8 cellular contexts compared by ENCODE assay signal in the genomic region with DNA sequence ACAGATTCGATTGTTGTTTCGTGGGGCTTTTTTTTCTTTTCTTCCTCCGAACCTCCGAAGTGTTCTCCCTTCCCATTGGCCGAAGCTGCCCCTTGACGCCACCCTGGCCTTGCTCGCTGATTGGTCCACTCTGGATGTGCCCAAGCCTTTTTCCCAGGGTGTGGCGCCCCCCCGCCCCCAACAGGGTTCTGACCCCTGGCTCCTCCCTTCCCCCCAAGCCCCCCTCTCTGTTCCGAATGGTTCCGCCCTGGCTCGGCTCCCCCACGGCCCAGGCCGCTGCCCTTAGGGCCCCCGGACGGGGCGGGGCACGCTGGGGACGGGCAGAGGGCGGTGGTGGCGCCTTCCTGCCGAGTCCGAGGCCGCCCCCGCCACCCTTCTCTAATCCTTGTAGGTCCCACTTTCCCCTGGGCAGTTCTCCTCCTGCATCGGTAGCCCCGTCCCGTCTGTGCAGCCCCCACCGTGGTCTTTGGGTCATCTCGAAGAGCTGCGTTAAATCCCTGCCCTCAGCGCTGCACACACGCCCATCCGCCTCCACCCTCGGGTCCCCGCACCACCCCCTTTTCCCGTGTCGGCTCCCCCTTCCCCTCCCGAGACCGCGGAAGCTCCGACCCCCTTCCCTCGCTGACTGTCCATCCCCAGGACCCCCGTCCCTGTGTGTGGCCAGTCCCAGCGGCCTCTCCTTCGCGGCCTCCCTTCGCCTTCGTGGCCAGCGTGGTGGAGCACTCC. TPM values are rescaled to one million over a fixed set of nuclear protein-coding genes. Genes with fewer than 3 reads are reported as not detected.
DNase-seq lines count a peak whose midpoint lies in the region; ATAC-seq and TF ChIP-seq lines count a peak whose summit lies in the region.

No MANE protein-coding gene starts in this region.

- H3K27ac Mint-ChIP-seq in activated CD4-positive, alpha-beta T cell treated with anti-CD3 and anti-CD28 coated beads, Interleukin-2, amount 10 ng/mL, durations not matched to agents 7 days and 5 days: peak overlapping the region; percentile 89

- peak; percentile 15 for TF ChIP-seq POLR2A in right lobe of liver (IDR thresholded peaks at IDR 0.05)

- POLR2A ChIA-PET in activated CD4-positive, alpha-beta T cell treated with anti-CD3 and anti-CD28 coated beads, Interleukin-2, amount 10 ng/mL, durations not matched to agents 7 days and 5 days (lab: Charles Lee): interaction anchor here (0.9 kb wide), 1 partner anchor 152 kb away, joined by 4 read pairs; the partner anchor contains the start of gene SASH3

- H3K4me3 ChIP-seq in duodenal mucosa (ENCODE audit: low read depth in 1 of 2, low read length in 2 of 2): peak overlapping the region; percentile 66 to 75
- peak overlapping the region; percentile 33 to 49 (median 48) for H3K4me3 ChIP-seq in right lobe of liver

- intact Hi-C loops in right lobe of liver (cut with DNase I): no loop called here

- no peaks in the 10 kb centered on the region for H3K9me3 ChIP-seq in duodenal mucosa (ENCODE audit: control insufficient read depth in 1 of 2, low read length in 2 of 2)
- H3K9me3 ChIP-seq in right lobe of liver: no peaks in the 10 kb centered on the region

- H3K4me1 ChIP-seq in duodenal mucosa (ENCODE audit: control insufficient read depth in 1 of 2, insufficient read depth in 2 of 2, low read length in 2 of 2): no peaks in the 10 kb centered on the region
- no peaks in the 10 kb centered on the region for H3K4me1 ChIP-seq in right lobe of liver

- peaks cover 6% of the 10 kb centered on the region for H3K4me1 Mint-ChIP-seq in activated CD4-positive, alpha-beta T cell treated with anti-CD3 and anti-CD28 coated beads, Interleukin-2, amount 10 ng/mL, durations not matched to agents 7 days and 5 days

- in situ Hi-C loops in ACHN (cut with HindIII; ENCODE audit: low pct_ligation_motif_present, low pct_unique_long_range_greater_than_20kb, low sequenced_read_pairs): no loop called here

- H3K9ac ChIP-seq in duodenal mucosa (ENCODE audit: low read depth in 1 of 2, low read length in 2 of 2): peak overlapping the region; percentile 54 to 81

- peaks cover 4% of the 10 kb centered on the region for H3K36me3 Mint-ChIP-seq in activated CD4-positive, alpha-beta T cell treated with anti-CD3 and anti-CD28 coated beads, Interleukin-2, amount 10 ng/mL, durations not matched to agents 7 days and 5 days (ENCODE audit: low read depth)

- WGBS in right lobe of liver (ENCODE audit: insufficient coverage, low coverage, low lambda C conversion rate, missing lambda C conversion rate): 32% methylated on average over 21 of the region's 50 CpGs

- H3K27ac ChIP-seq in duodenal mucosa (ENCODE audit: low read depth, low read length) (peak overlapping the region; percentile 81), right lobe of liver (peak overlapping the region; percentile 15 to 63 (median 51))

- ATAC-seq in GM18511 (IDR thresholded peaks at IDR 0.05; ENCODE audit: unreplicated experiment) (peak; percentile 73), HG03039 (IDR thresholded peaks at IDR 0.05; ENCODE audit: unreplicated experiment) (peak; percentile 48), right lobe of liver (peak; percentile 83 to 86 (median 84))

- H3K4me3 Mint-ChIP-seq in activated CD4-positive, alpha-beta T cell treated with anti-CD3 and anti-CD28 coated beads, Interleukin-2, amount 10 ng/mL, durations not matched to agents 7 days and 5 days: peak overlapping the region; percentile 73

- TF ChIP-seq CTCF in right lobe of liver (IDR thresholded peaks at IDR 0.05): no peak

- no peaks in the 10 kb centered on the region for H3K9me3 Mint-ChIP-seq in activated CD4-positive, alpha-beta T cell treated with anti-CD3 and anti-CD28 coated beads, Interleukin-2, amount 10 ng/mL, durations not matched to agents 7 days and 5 days

- H3K36me3 ChIP-seq in duodenal mucosa (ENCODE audit: control insufficient read depth in 1 of 2, insufficient read depth in 2 of 2, low read length in 2 of 2): peaks cover 7 to 15% of the 10 kb centered on the region in 2 donors
- no peaks in the 10 kb centered on the region for H3K36me3 ChIP-seq in right lobe of liver

- H3K27me3 Mint-ChIP-seq in activated CD4-positive, alpha-beta T cell treated with anti-CD3 and anti-CD28 coated beads, Interleukin-2, amount 10 ng/mL, durations not matched to agents 7 days and 5 days: peaks cover 10% of the 10 kb centered on the region

- H3K27me3 ChIP-seq in duodenal mucosa (ENCODE audit: control insufficient read depth in 1 of 2, insufficient read depth in 2 of 2, low read length in 2 of 2) (no peaks in the 10 kb centered on the region), right lobe of liver (no peaks in the 10 kb centered on the region)

- DNase-seq in ACHN (peak; percentile 84), NCI-H2171 treated with DMSO at 0.1 percent for 48 hours (lab: John Stamatoyannopoulos, UW) (peak; percentile 82), right lobe of liver (peak; percentile 84 to 87 (median 87))
- DNase-seq in activated CD4-positive, alpha-beta T cell treated with anti-CD3 and anti-CD28 coated beads, Interleukin-2, amount 10 ng/mL, durations not matched to agents 7 days and 5 days: peak; percentile 71
- DNase-seq in stimulated activated CD4-positive, alpha-beta T cell treated with anti-CD3 and anti-CD28 coated beads, Interleukin-4, amount 100 ng/mL, for 1 hour: peak; percentile 38

- CTCF ChIA-PET in activated CD4-positive, alpha-beta T cell treated with anti-CD3 and anti-CD28 coated beads, Interleukin-2, amount 10 ng/mL, durations not matched to agents 7 days and 5 days (lab: Charles Lee): interaction anchor here (0.7 to 1.3 kb wide), 3 partner anchors 8 to 96 kb away, joined by 3 read pairs; no protein-coding TSS in a partner anchor

RNA-seq across cellular contexts. Expression of gene UTP14A, which starts 25.6 kb away (rescaled TPM):
- 10 to 100 TPM; 26.4 to 28.6 TPM for total RNA-seq in activated CD4-positive, alpha-beta T cell treated with anti-CD3 and anti-CD28 coated beads, Interleukin-2, amount 10 ng/mL, durations not matched to agents 7 days and 5 days
- total RNA-seq in right lobe of liver: 10 to 100 TPM in 1 of 6 experiments, 1 to 10 TPM in 5; 4.2 to 10.6 (median 6.6) TPM

RNA-seq across cellular contexts. Expression of gene BCORL1, which starts 50.9 kb away (rescaled TPM):
- total RNA-seq in activated CD4-positive, alpha-beta T cell treated with anti-CD3 and anti-CD28 coated beads, Interleukin-2, amount 10 ng/mL, durations not matched to agents 7 days and 5 days: 1 to 10 TPM; 4.0 to 4.5 TPM
- 1 to 10 TPM; 2.7 to 9.0 (median 4.8) TPM for total RNA-seq in right lobe of liver

Comparison
In these comparisons a context has a peak if more than half of its experiments do, and no peak if none do; other contexts are left out.
1. Peak in every context shown above with its lines: DNase-seq, ATAC-seq, H3K4me3 ChIP-seq and H3K27ac ChIP-seq.